Comparison of ENCODE assay signal across 1 cellular context in the genomic region with DNA sequence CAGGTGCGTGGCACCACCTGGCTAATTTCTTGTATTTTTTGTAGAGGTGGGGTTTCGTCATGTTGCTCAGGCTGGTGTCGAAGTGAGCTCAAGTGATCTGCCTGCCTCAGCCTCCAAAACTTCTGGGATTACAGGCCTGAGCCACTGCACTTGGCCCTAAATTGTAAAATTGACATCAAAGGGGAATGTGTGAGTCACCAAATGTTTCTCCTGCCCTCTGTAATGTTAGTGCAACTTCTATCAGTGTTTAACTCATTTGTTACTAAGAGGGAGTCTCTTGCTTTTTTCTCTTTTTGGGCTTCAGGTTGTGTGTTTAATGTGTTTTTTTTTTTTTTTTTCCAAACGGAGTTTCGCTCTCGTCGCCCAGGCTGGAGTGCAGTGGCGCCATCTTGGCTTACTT.
TF ChIP-seq lines count a peak whose summit lies in the region.

No MANE protein-coding gene starts in this region.

TF ChIP-seq in endothelial cell of umbilical vein, 7 proteins besides CTCF, POLR2A, EP300 and RAD21:
- TF ChIP-seq POLR2AphosphoS5 (IDR thresholded peaks at IDR 0.05; ENCODE audit: insufficient read depth, low read depth, low read length) (no peak), FOS (IDR thresholded peaks at IDR 0.05; ENCODE audit: borderline replicate concordance, insufficient read depth, low read length) (no peak), GATA2 (IDR thresholded peaks at IDR 0.05; ENCODE audit: insufficient read depth, insufficient read length, low read depth, low read length) (no peak), EZH2 (IDR thresholded peaks at IDR 0.05; ENCODE audit: borderline replicate concordance, low read depth, low read length, severe bottlenecking) (no peak), JUN (IDR thresholded peaks at IDR 0.05; ENCODE audit: borderline replicate concordance, insufficient read depth, insufficient read length, low read depth) (no peak), MYC (IDR thresholded peaks at IDR 0.05; ENCODE audit: low read depth, low read length) (no peak)
- TF ChIP-seq, protein P1, sequence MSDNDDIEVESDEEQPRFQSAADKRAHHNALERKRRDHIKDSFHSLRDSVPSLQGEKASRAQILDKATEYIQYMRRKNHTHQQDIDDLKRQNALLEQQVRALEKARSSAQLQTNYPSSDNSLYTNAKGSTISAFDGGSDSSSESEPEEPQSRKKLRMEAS (IDR thresholded peaks at IDR 0.05; ENCODE audit: insufficient read depth, insufficient read length) = no peak
